8 cellular contexts compared by ENCODE assay signal in the genomic region with DNA sequence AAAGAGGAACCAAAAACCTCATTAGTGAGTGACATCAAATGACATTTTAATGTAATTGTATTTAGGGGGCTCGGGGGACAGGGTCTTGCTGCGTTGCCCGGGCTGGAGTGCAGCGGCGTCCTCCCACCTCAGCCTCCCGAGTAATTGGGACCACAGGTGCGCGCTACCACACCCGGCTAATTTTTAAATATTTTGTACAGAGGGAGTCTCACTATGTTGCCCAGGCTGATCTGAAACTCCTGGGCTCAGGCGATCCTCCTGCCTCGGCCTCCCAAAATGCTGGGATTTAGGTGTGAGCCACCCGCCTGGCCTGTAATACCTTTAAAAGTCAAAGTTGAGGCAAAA. TPM values are rescaled to one million over a fixed set of nuclear protein-coding genes. Genes with fewer than 3 reads are reported as not detected.
DNase-seq lines count a peak whose midpoint lies in the region; ATAC-seq and TF ChIP-seq lines count a peak whose summit lies in the region.

No MANE protein-coding gene starts in this region.

- H3K27me3 ChIP-seq in SJCRH30 = no peaks in the 10 kb centered on the region

- no peaks in the 10 kb centered on the region for H3K9me3 ChIP-seq in SJCRH30 (replicated peaks)

- no peak for ATAC-seq in GM18858 (IDR thresholded peaks at IDR 0.05; ENCODE audit: unreplicated experiment)

- DNase-seq in SJCRH30 (no peak), fibroblast of pulmonary artery (ENCODE audit: low read depth) (no peak), retinal pigment epithelial cell (ENCODE audit: low read depth) (no peak), NCI-H1436 (lab: John Stamatoyannopoulos, UW) (no peak), NCI-H526 (lab: John Stamatoyannopoulos, UW) (no peak), AG08395 (ENCODE audit: low spot score) (no peak)

- H3K4me3 ChIP-seq in GM08714 (ENCODE audit: low read length) (peak overlapping the region; percentile 84), SJCRH30 (peak overlapping the region; percentile 79), fibroblast of pulmonary artery (replicated peaks; ENCODE audit: low read depth, low read length) (peak overlapping the region; percentile 80), retinal pigment epithelial cell (ENCODE audit: low read length) (peak overlapping the region; percentile 78)

- TF ChIP-seq CTCF in fibroblast of pulmonary artery (IDR thresholded peaks at IDR 0.05; ENCODE audit: low read length, missing control alignments) (no peak), retinal pigment epithelial cell (conservative IDR thresholded peaks at IDR 0.05; ENCODE audit: low read depth, low read length) (no peak)

- H3K27ac ChIP-seq in SJCRH30 = peak overlapping the region; percentile 30

- no peaks in the 10 kb centered on the region for H3K4me1 ChIP-seq in SJCRH30

- peaks cover 37% of the 10 kb centered on the region for H3K36me3 ChIP-seq in SJCRH30

RNA-seq across cellular contexts. Expression of gene SNRNP25, which starts 0.6 kb away (rescaled TPM):
- total RNA-seq in SJCRH30 (2014; rRNA removed; shearing (Covaris generic)) = 60.7 and 63.4 TPM in 2 replicates

RNA-seq across cellular contexts. Expression of gene POLR3K, which starts 0.8 kb away (rescaled TPM):
- total RNA-seq in SJCRH30 (2014; rRNA removed; shearing (Covaris generic)) = 20.9 and 24.3 TPM in 2 replicates

RNA-seq across cellular contexts. Expression of gene RHBDF1, which starts 18.2 kb away (rescaled TPM):
- total RNA-seq in SJCRH30 (2014; rRNA removed; shearing (Covaris generic)) = 24.1 and 25.3 TPM in 2 replicates

RNA-seq across cellular contexts. Expression of gene MPG, which starts 23.8 kb away (rescaled TPM):
- total RNA-seq in SJCRH30 (2014; rRNA removed; shearing (Covaris generic)) = 37.8 and 47.2 TPM in 2 replicates
